In genomic region chr7:30980194-30980593, GRCh38 we compare ENCODE assay signal across 22 cellular contexts. TPM values are rescaled to one million over a fixed set of nuclear protein-coding genes. Genes with fewer than 3 reads are reported as not detected.
A peak's percentile ranks its signal among the peaks of the same experiment; 100 is the strongest.
DNase-seq lines count a peak whose midpoint lies in the region; ATAC-seq and TF ChIP-seq lines count a peak whose summit lies in the region.
"Had no signal": no experiment of that assay in that cellular context is flagged by ENCODE, and none has a peak within 500 bp of the region (broad histone marks: within the 10 kb centered on the region; RNA-seq: fewer than 3 reads in every experiment).

No MANE protein-coding gene starts in this region.

- H3K9me3 Mint-ChIP-seq in activated naive CD4-positive, alpha-beta T cell treated with anti-CD3 and anti-CD28 coated beads, Interleukin-2, amount 10 ng/mL, durations not matched to agents 7 days and 5 days, result no peaks in the 10 kb centered on the region
- H3K9me3 Mint-ChIP-seq: CD4-positive, alpha-beta T cell; HFFc6; IgD-negative memory B cell had no signal

- no peak overlapping the region for H3K27ac Mint-ChIP-seq in activated naive CD4-positive, alpha-beta T cell treated with anti-CD3 and anti-CD28 coated beads, Interleukin-2, amount 10 ng/mL, durations not matched to agents 7 days and 5 days
- H3K27ac Mint-ChIP-seq: B cell; CD4-positive, alpha-beta T cell; HFFc6; IgD-negative memory B cell had no signal

- no peaks in the 10 kb centered on the region for H3K4me1 Mint-ChIP-seq in activated naive CD4-positive, alpha-beta T cell treated with anti-CD3 and anti-CD28 coated beads, Interleukin-2, amount 10 ng/mL, durations not matched to agents 7 days and 5 days

- CTCF ChIA-PET in activated naive CD4-positive, alpha-beta T cell treated with anti-CD3 and anti-CD28 coated beads, Interleukin-2, amount 10 ng/mL, durations not matched to agents 7 days and 5 days (lab: Charles Lee), result interaction anchor here (1.1 to 7.5 kb wide), 2 partner anchors 141 to 153 kb away, joined by 3 to 218 read pairs; no protein-coding TSS in a partner anchor

- DNase-seq in activated naive CD4-positive, alpha-beta T cell treated with anti-CD3 and anti-CD28 coated beads, Interleukin-2, amount 10 ng/mL, durations not matched to agents 7 days and 5 days, result peak; percentile 18
- no peak for DNase-seq in activated naive CD4-positive, alpha-beta T cell (lab: John Stamatoyannopoulos, UW)
- DNase-seq in ecto neural progenitor cell (ENCODE audit: low spot score), result peak; percentile 23
- DNase-seq in omental fat pad (ENCODE audit: low spot score), result peak; percentile 6
- DNase-seq in NCI-H1105 treated with DMSO at 0.1 percent for 48 hours (lab: John Stamatoyannopoulos, UW), result no peak
- no peak for DNase-seq in C1 segment of cervical spinal cord (lab: John Stamatoyannopoulos, UW)
- DNase-seq: CD4-positive, alpha-beta T cell; DMS53; DND-41; EL; HCEC 1CT; HFFc6; KBM-7 had no signal

- no peaks in the 10 kb centered on the region for H3K36me3 Mint-ChIP-seq in activated naive CD4-positive, alpha-beta T cell treated with anti-CD3 and anti-CD28 coated beads, Interleukin-2, amount 10 ng/mL, durations not matched to agents 7 days and 5 days
- H3K36me3 Mint-ChIP-seq: IgD-negative memory B cell had no signal

- H3K27me3 Mint-ChIP-seq in activated naive CD4-positive, alpha-beta T cell treated with anti-CD3 and anti-CD28 coated beads, Interleukin-2, amount 10 ng/mL, durations not matched to agents 7 days and 5 days, result peaks cover 35% of the 10 kb centered on the region

- no peak for TF ChIP-seq CTCF in omental fat pad (IDR thresholded peaks at IDR 0.05)

- no peak overlapping the region for H3K4me3 Mint-ChIP-seq in activated naive CD4-positive, alpha-beta T cell treated with anti-CD3 and anti-CD28 coated beads, Interleukin-2, amount 10 ng/mL, durations not matched to agents 7 days and 5 days
- H3K4me3 Mint-ChIP-seq: B cell; CD4-positive, alpha-beta T cell; HFFc6; IgD-negative memory B cell had no signal

- ATAC-seq in omental fat pad (ENCODE audit: low FRiP score) (no peak), GM21526 (IDR thresholded peaks at IDR 0.05; ENCODE audit: low FRiP score, unreplicated experiment) (no peak)
- ATAC-seq: GM12878, HepG2 had no signal

RNA-seq across cellular contexts. Expression of gene GHRHR, which starts 16.4 kb away (rescaled TPM):
- total RNA-seq in omental fat pad, result not detected
- total RNA-seq: A172; B cell; Caco-2; CD4-positive, alpha-beta T cell; G401; GM12878; H4; HepG2; HFFc6 had no signal

Comparison
In these comparisons a context has a peak if more than half of its experiments do, and no peak if none do; other contexts are left out.
1. DNase-seq: peak in activated naive CD4-positive, alpha-beta T cell treated with anti-CD3 and anti-CD28 coated beads, Interleukin-2, amount 10 ng/mL, durations not matched to agents 7 days and 5 days (single experiment), ecto neural progenitor cell (single experiment) and omental fat pad (single experiment); none in activated naive CD4-positive, alpha-beta T cell (0 of 4), NCI-H1105 treated with DMSO at 0.1 percent for 48 hours (single experiment) and C1 segment of cervical spinal cord (0 of 14).